13 cellular contexts compared by ENCODE assay signal in genomic region chr5:131250749-131251148, GRCh38. TPM values are rescaled to one million over a fixed set of nuclear protein-coding genes. Genes with fewer than 3 reads are reported as not detected.
DNase-seq lines count a peak whose midpoint lies in the region; ATAC-seq, FAIRE-seq and TF ChIP-seq lines count a peak whose summit lies in the region.
"Had no signal": no experiment of that assay in that cellular context is flagged by ENCODE, and none has a peak within 500 bp of the region (broad histone marks: within the 10 kb centered on the region; RNA-seq: fewer than 3 reads in every experiment).

No MANE protein-coding gene starts in this region.

- no peak for DNase-seq in CD4-positive, alpha-beta memory T cell
- no peak for DNase-seq in activated CD8-positive, alpha-beta T cell treated with anti-CD3 and anti-CD28 coated beads, Interleukin-2, amount 10 ng/mL, durations not matched to agents 7 days and 5 days
- no peak for DNase-seq in naive thymus-derived CD4-positive, alpha-beta T cell
- DNase-seq in pancreas, result no peak
- DNase-seq: EL, esophagus squamous epithelium, NCI-H2029 treated with DMSO at 0.1 percent for 48 hours, NCI-H526 treated with DMSO at 0.1 percent for 48 hours, SHP77, transverse colon had no signal

- no peaks in the 10 kb centered on the region for H3K9me3 ChIP-seq in CD4-positive, alpha-beta memory T cell (ENCODE audit: control insufficient read depth in 1 of 2, low read length in 2 of 2)
- no peaks in the 10 kb centered on the region for H3K9me3 ChIP-seq in naive thymus-derived CD4-positive, alpha-beta T cell (ENCODE audit: control insufficient read depth in 2 of 3, low read length in 3 of 3)
- no peaks in the 10 kb centered on the region for H3K9me3 ChIP-seq in pancreas

- H3K9me3 Mint-ChIP-seq in CD4-positive, alpha-beta memory T cell, result peaks cover 0 to 14% (median 7%) of the 10 kb centered on the region in 8 donors
- H3K9me3 Mint-ChIP-seq in activated CD8-positive, alpha-beta T cell treated with anti-CD3 and anti-CD28 coated beads, Interleukin-2, amount 10 ng/mL, durations not matched to agents 7 days and 5 days (ENCODE audit: insufficient read depth), result peaks cover 3% of the 10 kb centered on the region
- peaks cover 0 to 14% (median 0%) of the 10 kb centered on the region in 11 donors for H3K9me3 Mint-ChIP-seq in naive thymus-derived CD4-positive, alpha-beta T cell

- TF ChIP-seq CTCF in pancreas (IDR thresholded peaks at IDR 0.05), result no peak

- CTCF ChIA-PET in CD4-positive, alpha-beta memory T cell (lab: Charles Lee; ENCODE audit: partially characterized antibody), result interaction anchor here (0.6 to 3.2 kb wide), 11 partner anchors 13 to 163 kb away, joined by 3 to 49 read pairs (median 4); partner anchors contain the start of genes CDC42SE2 and HINT1
- CTCF ChIA-PET in activated CD8-positive, alpha-beta T cell treated with anti-CD3 and anti-CD28 coated beads, Interleukin-2, amount 10 ng/mL, durations not matched to agents 7 days and 5 days (lab: Charles Lee), result interaction anchor here (0.8 to 8.0 kb wide), 7 partner anchors 10 to 36 kb away, joined by 3 to 67 read pairs (median 4); partner anchors contain the start of gene CDC42SE2
- CTCF ChIA-PET in naive thymus-derived CD4-positive, alpha-beta T cell (lab: Charles Lee), result interaction anchor here (0.6 to 5.3 kb wide), 4 partner anchors 11 to 128 kb away, joined by 3 to 34 read pairs (median 4); partner anchors contain the start of gene CDC42SE2

- peak; percentile 20 for ATAC-seq in HG02610 (IDR thresholded peaks at IDR 0.05; ENCODE audit: unreplicated experiment)
- ATAC-seq in activated CD8-positive, alpha-beta T cell treated with anti-CD3 and anti-CD28 coated beads, Interleukin-2, amount 10 ng/mL, durations not matched to agents 7 days and 5 days, result no peak
- ATAC-seq in naive thymus-derived CD4-positive, alpha-beta T cell, result no peak
- no peak for ATAC-seq in pancreas
- no peak for ATAC-seq in HG03442 (IDR thresholded peaks at IDR 0.05; ENCODE audit: unreplicated experiment)
- no peak for ATAC-seq in HG03432 (IDR thresholded peaks at IDR 0.05; ENCODE audit: unreplicated experiment)

- no peaks in the 10 kb centered on the region for H3K27me3 Mint-ChIP-seq in CD4-positive, alpha-beta memory T cell
- no peaks in the 10 kb centered on the region for H3K27me3 Mint-ChIP-seq in activated CD8-positive, alpha-beta T cell treated with anti-CD3 and anti-CD28 coated beads, Interleukin-2, amount 10 ng/mL, durations not matched to agents 7 days and 5 days (ENCODE audit: low read depth)
- H3K27me3 Mint-ChIP-seq in naive thymus-derived CD4-positive, alpha-beta T cell, result no peaks in the 10 kb centered on the region

- H3K4me3 Mint-ChIP-seq in CD4-positive, alpha-beta memory T cell, result peak overlapping the region; percentile 69 to 97 (median 78)
- H3K4me3 Mint-ChIP-seq in activated CD8-positive, alpha-beta T cell treated with anti-CD3 and anti-CD28 coated beads, Interleukin-2, amount 10 ng/mL, durations not matched to agents 7 days and 5 days, result peak overlapping the region; percentile 69
- peak overlapping the region; percentile 61 to 97 (median 79) for H3K4me3 Mint-ChIP-seq in naive thymus-derived CD4-positive, alpha-beta T cell

- H3K4me3 ChIP-seq in CD4-positive, alpha-beta memory T cell (ENCODE audit: low read length in 2 of 2), result peak overlapping the region in 1 of 2 donors; percentile 8
- peak overlapping the region; percentile 8 for H3K4me3 ChIP-seq in naive thymus-derived CD4-positive, alpha-beta T cell (ENCODE audit: low read length)
- no peak overlapping the region for H3K4me3 ChIP-seq in pancreas
- H3K4me3 ChIP-seq: esophagus squamous epithelium, transverse colon had no signal

- H3K4me1 Mint-ChIP-seq in CD4-positive, alpha-beta memory T cell, result peaks cover 30 to 57% (median 36%) of the 10 kb centered on the region in 4 donors
- peaks cover 58% of the 10 kb centered on the region for H3K4me1 Mint-ChIP-seq in activated CD8-positive, alpha-beta T cell treated with anti-CD3 and anti-CD28 coated beads, Interleukin-2, amount 10 ng/mL, durations not matched to agents 7 days and 5 days (ENCODE audit: low read depth)
- peaks cover 45 to 69% (median 49%) of the 10 kb centered on the region in 7 donors for H3K4me1 Mint-ChIP-seq in naive thymus-derived CD4-positive, alpha-beta T cell

- no peaks in the 10 kb centered on the region for H3K36me3 ChIP-seq in CD4-positive, alpha-beta memory T cell (ENCODE audit: insufficient read depth, low read length)
- H3K36me3 ChIP-seq in naive thymus-derived CD4-positive, alpha-beta T cell (ENCODE audit: control insufficient read depth in 2 of 3, insufficient read depth in 3 of 3, low read length in 3 of 3), result no peaks in the 10 kb centered on the region
- H3K36me3 ChIP-seq in pancreas, result no peaks in the 10 kb centered on the region
- H3K36me3 ChIP-seq: esophagus squamous epithelium, transverse colon had no signal

- no peaks in the 10 kb centered on the region for H3K27me3 ChIP-seq in CD4-positive, alpha-beta memory T cell (ENCODE audit: insufficient read depth, low read length)
- no peaks in the 10 kb centered on the region for H3K27me3 ChIP-seq in naive thymus-derived CD4-positive, alpha-beta T cell (ENCODE audit: control insufficient read depth in 2 of 2, insufficient read depth in 2 of 2, low read length in 2 of 2)
- no peaks in the 10 kb centered on the region for H3K27me3 ChIP-seq in pancreas
- H3K27me3 ChIP-seq: esophagus squamous epithelium, transverse colon had no signal

- peaks cover 3 to 8% of the 10 kb centered on the region in 2 donors for H3K36me3 Mint-ChIP-seq in CD4-positive, alpha-beta memory T cell
- H3K36me3 Mint-ChIP-seq in activated CD8-positive, alpha-beta T cell treated with anti-CD3 and anti-CD28 coated beads, Interleukin-2, amount 10 ng/mL, durations not matched to agents 7 days and 5 days (ENCODE audit: low read depth), result peaks cover 8% of the 10 kb centered on the region
- H3K36me3 Mint-ChIP-seq in naive thymus-derived CD4-positive, alpha-beta T cell, result peaks cover 0 to 19% (median 2%) of the 10 kb centered on the region in 5 donors

- H3K27ac ChIP-seq in CD4-positive, alpha-beta memory T cell (ENCODE audit: low read depth, low read length), result peak overlapping the region; percentile 79
- peak overlapping the region; percentile 61 for H3K27ac ChIP-seq in naive thymus-derived CD4-positive, alpha-beta T cell (ENCODE audit: low read depth, low read length)
- H3K27ac ChIP-seq in pancreas, result no peak overlapping the region

- H3K4me1 ChIP-seq in CD4-positive, alpha-beta memory T cell (ENCODE audit: insufficient read depth, low read length), result peaks cover 39% of the 10 kb centered on the region
- H3K4me1 ChIP-seq in naive thymus-derived CD4-positive, alpha-beta T cell (ENCODE audit: control insufficient read depth in 2 of 2, insufficient read depth in 2 of 2, low read length in 2 of 2), result peaks cover 31 to 36% of the 10 kb centered on the region in 2 donors
- H3K4me1 ChIP-seq in pancreas, result no peaks in the 10 kb centered on the region

- no peak for FAIRE-seq in pancreas (lab: Jason Lieb, UNC)

- intact Hi-C loops in CD4-positive, alpha-beta memory T cell (cut with micrococcal nuclease), result no loop called here
- intact Hi-C loops in naive thymus-derived CD4-positive, alpha-beta T cell (cut with micrococcal nuclease), result loop anchor here in 1 of 2 donors (5.0 to 10.0 kb wide), 2 partner anchors 37 to 854 kb away; no protein-coding TSS in a partner anchor
- intact Hi-C loops in pancreas (cut with DNase I), result loop anchor here in 1 of 3 donors (10.0 kb wide), 1 partner anchor 86 kb away; the partner anchor contains the start of gene HINT1

- 82 to 97% methylated on average over 2 of the region's 2 CpGs for WGBS in pancreas, 2 donors

- H3K27ac Mint-ChIP-seq in CD4-positive, alpha-beta memory T cell, result peak overlapping the region; percentile 92 to 99 (median 96)
- peak overlapping the region; percentile 88 for H3K27ac Mint-ChIP-seq in activated CD8-positive, alpha-beta T cell treated with anti-CD3 and anti-CD28 coated beads, Interleukin-2, amount 10 ng/mL, durations not matched to agents 7 days and 5 days
- H3K27ac Mint-ChIP-seq in naive thymus-derived CD4-positive, alpha-beta T cell, result peak overlapping the region; percentile 72 to 96 (median 93)

- POLR2A ChIA-PET in CD4-positive, alpha-beta memory T cell (lab: Charles Lee; ENCODE audit: partially characterized antibody), result interaction anchor here (0.9 to 20.3 kb wide), 8 partner anchors 8 to 130 kb away, joined by 3 to 1078 read pairs (median 6); partner anchors contain the start of gene CDC42SE2
- POLR2A ChIA-PET in activated CD8-positive, alpha-beta T cell treated with anti-CD3 and anti-CD28 coated beads, Interleukin-2, amount 10 ng/mL, durations not matched to agents 7 days and 5 days (lab: Charles Lee), result interaction anchor here (1.2 to 8.0 kb wide), 5 partner anchors 14 to 85 kb away, joined by 3 to 194 read pairs (median 3); partner anchors contain the start of genes CDC42SE2 and HINT1
- POLR2A ChIA-PET in naive thymus-derived CD4-positive, alpha-beta T cell (lab: Charles Lee), result interaction anchor here (0.5 to 10.9 kb wide), 16 partner anchors 11 to 131 kb away, joined by 3 to 237 read pairs (median 4); partner anchors contain the start of gene CDC42SE2

RNA-seq across cellular contexts. Expression of gene CDC42SE2, which starts 13.1 kb away (rescaled TPM):
- 100 to 1,000 TPM; 298 to 316 TPM for total RNA-seq in CD4-positive, alpha-beta memory T cell
- 100 to 1,000 TPM; 414 to 773 TPM for polyA plus RNA-seq in CD4-positive, alpha-beta memory T cell
- 100 to 1,000 TPM; 115 to 126 TPM for total RNA-seq in activated CD8-positive, alpha-beta T cell treated with anti-CD3 and anti-CD28 coated beads, Interleukin-2, amount 10 ng/mL, durations not matched to agents 7 days and 5 days
- 100 to 1,000 TPM; 143 to 265 (median 215) TPM for total RNA-seq in naive thymus-derived CD4-positive, alpha-beta T cell
- 100 to 1,000 TPM; 348 to 482 TPM for polyA plus RNA-seq in naive thymus-derived CD4-positive, alpha-beta T cell
- 10 to 100 TPM; 16.5 to 30.5 (median 22.3) TPM for total RNA-seq in pancreas
- polyA plus RNA-seq in pancreas, result 10 to 100 TPM; 10.7 to 20.5 TPM

Comparison
In these comparisons a context has a peak if more than half of its experiments do, and no peak if none do; other contexts are left out.
1. H3K27ac ChIP-seq: peak in CD4-positive, alpha-beta memory T cell (single experiment) and naive thymus-derived CD4-positive, alpha-beta T cell (single experiment); none in pancreas (0 of 4).
2. Peak in every context shown above with its lines, with median percentiles within 50 percentile points of each other: H3K27ac Mint-ChIP-seq and H3K4me3 Mint-ChIP-seq.